Comparison of ENCODE assay signal across 34 cellular contexts in genomic region chr1:159981351-159982055, GRCh38. TPM values are rescaled to one million over a fixed set of nuclear protein-coding genes. Genes with fewer than 3 reads are reported as not detected.
"Had no signal": no experiment of that assay in that cellular context is flagged by ENCODE, and none has a peak within 500 bp of the region (broad histone marks: within the 10 kb centered on the region; RNA-seq: fewer than 3 reads in every experiment).

No MANE protein-coding gene starts in this region.

- H3K4me3 Mint-ChIP-seq: activated CD4-positive, alpha-beta T cell treated with anti-CD3 and anti-CD28 coated beads, Interleukin-2, amount 10 ng/mL, durations not matched to agents 24 days and 14 days; activated CD8-positive, alpha-beta T cell treated with anti-CD3 and anti-CD28 coated beads, Interleukin-2, amount 10 ng/mL, durations not matched to agents 7 days and 5 days; activated naive CD8-positive, alpha-beta T cell treated with anti-CD3 and anti-CD28 coated beads for 36 hours; activated T-cell treated with anti-CD3 and anti-CD28 coated beads, Interleukin-2, amount 50 U/mL, for 72 hours; activated T-helper 17 cell treated with anti-CD3 and anti-CD28 coated beads, Interleukin-2, amount 50 U/mL, for 72 hours; central memory CD8-positive, alpha-beta T cell had no signal

- H3K9me3 ChIP-seq: SJCRH30 had no signal

- H3K4me3 ChIP-seq: cardiac muscle cell, SJCRH30, SK-N-MC had no signal

- H3K27ac Mint-ChIP-seq: activated CD4-positive, alpha-beta T cell treated with anti-CD3 and anti-CD28 coated beads, Interleukin-2, amount 10 ng/mL, durations not matched to agents 24 days and 14 days; activated CD8-positive, alpha-beta T cell treated with anti-CD3 and anti-CD28 coated beads, Interleukin-2, amount 10 ng/mL, durations not matched to agents 7 days and 5 days; activated naive CD8-positive, alpha-beta T cell treated with anti-CD3 and anti-CD28 coated beads for 36 hours; activated T-cell treated with anti-CD3 and anti-CD28 coated beads, Interleukin-2, amount 50 U/mL, for 72 hours; activated T-helper 17 cell treated with anti-CD3 and anti-CD28 coated beads, Interleukin-2, amount 50 U/mL, for 72 hours had no signal

- H3K36me3 Mint-ChIP-seq: activated naive CD8-positive, alpha-beta T cell treated with anti-CD3 and anti-CD28 coated beads for 36 hours had no signal

- H3K4me1 ChIP-seq: SJCRH30 had no signal

- H3K27ac ChIP-seq: cardiac muscle cell, SJCRH30, SK-N-MC had no signal

- H3K4me1 Mint-ChIP-seq: activated CD4-positive, alpha-beta T cell treated with anti-CD3 and anti-CD28 coated beads, Interleukin-2, amount 10 ng/mL, durations not matched to agents 24 days and 14 days; activated naive CD8-positive, alpha-beta T cell treated with anti-CD3 and anti-CD28 coated beads for 36 hours; activated T-helper 17 cell treated with anti-CD3 and anti-CD28 coated beads, Interleukin-2, amount 50 U/mL, for 72 hours; central memory CD8-positive, alpha-beta T cell had no signal

- H3K36me3 ChIP-seq: cardiac muscle cell, SJCRH30 had no signal

- DNase-seq: activated CD4-positive, alpha-beta T cell treated with anti-CD3 and anti-CD28 coated beads, Interleukin-2, amount 10 ng/mL, durations not matched to agents 24 days and 14 days; activated CD4-positive, alpha-beta T cell treated with anti-CD3 and anti-CD28 coated beads, Interleukin-2, amount 50 U/mL, for 48 hours; activated CD8-positive, alpha-beta memory T cell treated with anti-CD3 and anti-CD28 coated beads, Interleukin-2, amount 50 U/mL, for 48 hours; activated CD8-positive, alpha-beta T cell treated with anti-CD3 and anti-CD28 coated beads, Interleukin-2, amount 10 ng/mL, durations not matched to agents 7 days and 5 days; activated effector memory CD4-positive, alpha-beta T cell treated with anti-CD3 and anti-CD28 coated beads, Interleukin-2, amount 50 U/mL, for 16 hours; activated naive CD4-positive, alpha-beta T cell; activated naive CD4-positive, alpha-beta T cell treated with anti-CD3 and anti-CD28 coated beads, Interleukin-2, amount 50 U/mL, for 16 hours; activated naive CD8-positive, alpha-beta T cell treated with anti-CD3 and anti-CD28 coated beads for 36 hours; activated T-cell treated with anti-CD3 and anti-CD28 coated beads, Interleukin-2, amount 50 U/mL, for 72 hours; amniotic stem cell; aorta; Karpas-422; KBM-7; NCI-H1105; NCI-H1417 treated with DMSO at 0.1 percent for 48 hours; NCI-H187 treated with DMSO at 0.1 percent for 48 hours; NCI-H2081; NCI-H2171 treated with DMSO at 0.1 percent for 48 hours; NCI-H2227 treated with DMSO at 0.1 percent for 48 hours; NCI-H446; NCI-H510A treated with DMSO at 0.1 percent for 48 hours; NCI-H526 treated with DMSO at 0.1 percent for 48 hours; NCI-H82; SHP77; SJCRH30; T1000 had no signal

- H3K9me3 Mint-ChIP-seq: activated CD4-positive, alpha-beta T cell treated with anti-CD3 and anti-CD28 coated beads, Interleukin-2, amount 10 ng/mL, durations not matched to agents 24 days and 14 days; activated naive CD8-positive, alpha-beta T cell treated with anti-CD3 and anti-CD28 coated beads for 36 hours; activated T-cell treated with anti-CD3 and anti-CD28 coated beads, Interleukin-2, amount 50 U/mL, for 72 hours; activated T-helper 17 cell treated with anti-CD3 and anti-CD28 coated beads, Interleukin-2, amount 50 U/mL, for 72 hours; central memory CD8-positive, alpha-beta T cell had no signal

RNA-seq across cellular contexts. Expression of gene SLAMF9, which starts 27.5 kb away (rescaled TPM):
- total RNA-seq: activated CD4-positive, alpha-beta T cell treated with anti-CD3 and anti-CD28 coated beads, Interleukin-2, amount 10 ng/mL, durations not matched to agents 24 days and 14 days; activated CD8-positive, alpha-beta T cell treated with anti-CD3 and anti-CD28 coated beads, Interleukin-2, amount 10 ng/mL, durations not matched to agents 7 days and 5 days; activated naive CD8-positive, alpha-beta T cell treated with anti-CD3 and anti-CD28 coated beads for 36 hours; activated T-cell treated with anti-CD3 and anti-CD28 coated beads, Interleukin-2, amount 50 U/mL, for 72 hours; activated T-helper 17 cell treated with anti-CD3 and anti-CD28 coated beads, Interleukin-2, amount 50 U/mL, for 72 hours; aorta; cardiac muscle cell; MCF 10A; SJCRH30; T-helper 1 cell treated with Interleukin-12 subunit alpha and Interleukin-12 subunit beta and Interleukin-4 antibody, amounts not matched to agents 30 ng/mL and 1 ng/mL, for 36 hours; T-helper 2 cell treated with Interferon-gamma antibody and Interleukin-4, amounts not matched to agents 100 ng/mL and 5 ng/mL, for 36 hours had no signal
- polyA plus RNA-seq: aorta, cardiac muscle cell had no signal

RNA-seq across cellular contexts. Expression of gene IGSF9, which starts 36.1 kb away (rescaled TPM):
- total RNA-seq: activated CD4-positive, alpha-beta T cell treated with anti-CD3 and anti-CD28 coated beads, Interleukin-2, amount 10 ng/mL, durations not matched to agents 24 days and 14 days; activated CD8-positive, alpha-beta T cell treated with anti-CD3 and anti-CD28 coated beads, Interleukin-2, amount 10 ng/mL, durations not matched to agents 7 days and 5 days; activated T-helper 17 cell treated with anti-CD3 and anti-CD28 coated beads, Interleukin-2, amount 50 U/mL, for 72 hours; RPMI7951; T-helper 1 cell treated with Interleukin-12 subunit alpha and Interleukin-12 subunit beta and Interleukin-4 antibody, amounts not matched to agents 30 ng/mL and 1 ng/mL, for 36 hours had no signal
